ENCODE assay signal across 9 cellular contexts in genomic region chr20:64082821-64083379, GRCh38. TPM values are rescaled to one million over a fixed set of nuclear protein-coding genes. Genes with fewer than 3 reads are reported as not detected.
DNase-seq lines count a peak whose midpoint lies in the region; ATAC-seq and TF ChIP-seq lines count a peak whose summit lies in the region.
"Had no signal": no experiment of that assay in that cellular context is flagged by ENCODE, and none has a peak within 500 bp of the region (broad histone marks: within the 10 kb centered on the region; RNA-seq: fewer than 3 reads in every experiment).

No MANE protein-coding gene starts in this region.

- H3K36me3 Mint-ChIP-seq in activated CD4-positive, alpha-beta T cell treated with anti-CD3 and anti-CD28 coated beads for 36 hours (ENCODE audit: low read depth): peaks cover 1% of the 10 kb centered on the region

- H3K9me3 ChIP-seq in SK-N-MC (ENCODE audit: low read depth, low read length) (no peaks in the 10 kb centered on the region), spleen (peaks cover 0 to 8% (median 5%) of the 10 kb centered on the region in 8 donors)

- peaks cover 27% of the 10 kb centered on the region for H3K4me1 Mint-ChIP-seq in activated CD4-positive, alpha-beta T cell treated with anti-CD3 and anti-CD28 coated beads for 36 hours

- ATAC-seq in activated CD4-positive, alpha-beta T cell treated with anti-CD3 and anti-CD28 coated beads for 36 hours: no peak

- no peak for DNase-seq in activated CD4-positive, alpha-beta T cell treated with anti-CD3 and anti-CD28 coated beads for 36 hours
- no peak for DNase-seq in activated CD4-positive, alpha-beta T cell treated with anti-CD3 and anti-CD28 coated beads for 48 hours
- DNase-seq in SK-N-MC (ENCODE audit: low read depth, low spot score): no peak
- DNase-seq in foreskin fibroblast: no peak
- no peak for DNase-seq in spleen
- DNase-seq in retina: no peak
- no peak for DNase-seq in HCEC 1CT
- no peak for DNase-seq in AG08395 (ENCODE audit: low spot score)

- TF ChIP-seq CTCF in foreskin fibroblast (IDR thresholded peaks at IDR 0.05; ENCODE audit: low read depth, low read length) (no peak), spleen (IDR thresholded peaks at IDR 0.05 in 8 of 11, conservative IDR thresholded peaks at IDR 0.05 in 3 of 11) (no peak)

- peak overlapping the region; percentile 68 for H3K4me3 Mint-ChIP-seq in activated CD4-positive, alpha-beta T cell treated with anti-CD3 and anti-CD28 coated beads for 36 hours

- H3K4me3 ChIP-seq in SK-N-MC: peak overlapping the region; percentile 82
- H3K4me3 ChIP-seq in foreskin fibroblast (ENCODE audit: low read depth in 1 of 2, low read length in 2 of 2): peak overlapping the region; percentile 29 to 37
- H3K4me3 ChIP-seq in spleen: peak overlapping the region; percentile 22 to 88 (median 60)

- H3K27me3 ChIP-seq in spleen (replicated peaks in 1 of 7): peaks cover 0 to 33% (median 17%) of the 10 kb centered on the region in 7 donors

- H3K9me3 Mint-ChIP-seq in activated CD4-positive, alpha-beta T cell treated with anti-CD3 and anti-CD28 coated beads for 36 hours (ENCODE audit: low read depth): no peaks in the 10 kb centered on the region

- POLR2A ChIA-PET in activated CD4-positive, alpha-beta T cell treated with anti-CD3 and anti-CD28 coated beads for 36 hours (lab: Charles Lee): no interaction called here

- CTCF ChIA-PET in activated CD4-positive, alpha-beta T cell treated with anti-CD3 and anti-CD28 coated beads for 36 hours (lab: Charles Lee): interaction anchor here (1.3 to 3.0 kb wide), 5 partner anchors 17 to 42 kb away, joined by 3 to 23 read pairs (median 6); no protein-coding TSS in a partner anchor

- TF ChIP-seq POLR2A in spleen (IDR thresholded peaks at IDR 0.05): no peak

- H3K27ac Mint-ChIP-seq in activated CD4-positive, alpha-beta T cell treated with anti-CD3 and anti-CD28 coated beads for 36 hours: no peak overlapping the region

- H3K9ac ChIP-seq in SK-N-MC (ENCODE audit: insufficient read length): no peak overlapping the region

- H3K36me3 ChIP-seq in SK-N-MC (ENCODE audit: insufficient read depth, low read length): no peaks in the 10 kb centered on the region
- H3K36me3 ChIP-seq in spleen: no peaks in the 10 kb centered on the region

- intact Hi-C loops in activated CD4-positive, alpha-beta T cell treated with anti-CD3 and anti-CD28 coated beads for 36 hours (cut with DNase I, micrococcal nuclease): loop anchor here (1.0 to 5.0 kb wide), 2 partner anchors 37 to 174 kb away; partner anchors contain the start of gene PCMTD2 (in 1 of the 2)
- intact Hi-C loops in spleen (cut with DNase I; ENCODE audit: low total_unique reads): loop anchor here (5.0 kb wide), 1 partner anchor 39 kb away; no protein-coding TSS in a partner anchor

- H3K4me1 ChIP-seq in spleen: peaks cover 13 to 65% (median 61%) of the 10 kb centered on the region in 6 donors

- H3K27me3 Mint-ChIP-seq in activated CD4-positive, alpha-beta T cell treated with anti-CD3 and anti-CD28 coated beads for 36 hours: peaks cover 4% of the 10 kb centered on the region

- H3K27ac ChIP-seq in SK-N-MC: no peak overlapping the region
- H3K27ac ChIP-seq in spleen: peak overlapping the region in 3 of 8 donors; percentile 47 to 93 (median 62)

- WGBS in spleen, 5 donors: 9 to 15% (median 11%) methylated on average over 13 to 14 of the region's 14 CpGs

RNA-seq across cellular contexts. Expression of gene LKAAEAR1, which starts 1.3 kb away (rescaled TPM):
- total RNA-seq in activated CD4-positive, alpha-beta T cell treated with anti-CD3 and anti-CD28 coated beads for 36 hours: under 1 TPM; 0.30 to 0.46 TPM
- total RNA-seq in spleen: under 1 TPM in 1 of 7 donors, not detected in 6; 0.66 TPM
- polyA plus RNA-seq in spleen: under 1 TPM; 0.26 to 0.53 (median 0.48) TPM

RNA-seq across cellular contexts. Expression of gene OPRL1, which starts 3.0 kb away (rescaled TPM):
- under 1 TPM; 0.42 to 0.50 TPM for total RNA-seq in activated CD4-positive, alpha-beta T cell treated with anti-CD3 and anti-CD28 coated beads for 36 hours
- 1 to 10 TPM; 3.7 to 7.9 (median 5.1) TPM for total RNA-seq in spleen
- 1 to 10 TPM; 1.9 to 4.9 (median 2.5) TPM for polyA plus RNA-seq in spleen

RNA-seq across cellular contexts. Expression of gene RGS19, which starts 3.6 kb away (rescaled TPM):
- total RNA-seq in activated CD4-positive, alpha-beta T cell treated with anti-CD3 and anti-CD28 coated beads for 36 hours: 10 to 100 TPM; 39.6 to 40.2 TPM
- total RNA-seq in spleen: 100 to 1,000 TPM in 4 of 7 donors, 10 to 100 TPM in 3; 91.6 to 186 (median 107) TPM
- 100 to 1,000 TPM in 1 of 3 donors, 10 to 100 TPM in 2; 80.4 to 125 (median 82.0) TPM for polyA plus RNA-seq in spleen

RNA-seq across cellular contexts. Expression of gene TCEA2, which starts 19.9 kb away (rescaled TPM):
- total RNA-seq in activated CD4-positive, alpha-beta T cell treated with anti-CD3 and anti-CD28 coated beads for 36 hours: 10 to 100 TPM; 40.6 to 50.0 TPM
- total RNA-seq in spleen: 10 to 100 TPM; 18.6 to 60.8 (median 45.0) TPM
- polyA plus RNA-seq in spleen: 10 to 100 TPM; 35.9 to 47.5 (median 41.5) TPM

RNA-seq across cellular contexts. Expression of gene NPBWR2, which starts 24.5 kb away (rescaled TPM):
- not detected for total RNA-seq in activated CD4-positive, alpha-beta T cell treated with anti-CD3 and anti-CD28 coated beads for 36 hours
- under 1 TPM in 1 of 7 donors, not detected in 6; 0.26 TPM for total RNA-seq in spleen
- not detected for polyA plus RNA-seq in spleen
- total RNA-seq: activated CD8-positive, alpha-beta memory T cell treated with anti-CD3 and anti-CD28 coated beads for 36 hours had no signal
